In genomic region chr4:67250497-67250896, GRCh38 we compare ENCODE assay signal across 18 cellular contexts.
"Had no signal": no experiment of that assay in that cellular context is flagged by ENCODE, and none has a peak within 500 bp of the region (broad histone marks: within the 10 kb centered on the region; RNA-seq: fewer than 3 reads in every experiment).

No MANE protein-coding gene starts in this region.

- H3K27me3 ChIP-seq: cardiac muscle cell, left lung, right lobe of liver, spleen, tibial nerve had no signal

- DNase-seq: activated CD4-positive, alpha-beta memory T cell treated with anti-CD3 and anti-CD28 coated beads for 36 hours; activated CD4-positive, alpha-beta T cell treated with anti-CD3 and anti-CD28 coated beads for 1 hour; activated gamma-delta T cell treated with Interleukin-2 at 50 U/mL for 16 hours; activated T-cell treated with anti-CD3 and anti-CD28 coated beads, Interleukin-2, amount 50 U/mL, for 48 hours; foreskin melanocyte; left lung; mesenchymal stem cell; nephron progenitor cell; psoas muscle; right lobe of liver; spleen; stimulated activated CD4-positive, alpha-beta T cell treated with anti-CD3 and anti-CD28 coated beads, Interleukin-1b, Interleukin-23, amount 100 ng/mL, for 48 hours had no signal

- H3K36me3 Mint-ChIP-seq: activated CD4-positive, alpha-beta memory T cell treated with anti-CD3 and anti-CD28 coated beads for 36 hours; stimulated activated memory B cell treated with anti-CD40 and anti-IgM and Interleukin-4, amounts not matched to agents 10 μg/mL and 1 μg/mL and 100 μg/mL, for 72 hours had no signal

- H3K4me3 Mint-ChIP-seq: activated CD4-positive, alpha-beta memory T cell treated with anti-CD3 and anti-CD28 coated beads for 36 hours; nephron progenitor cell; stimulated activated memory B cell treated with anti-CD40 and anti-IgM and Interleukin-4, amounts not matched to agents 10 μg/mL and 1 μg/mL and 100 μg/mL, for 72 hours had no signal

- FAIRE-seq: astrocyte, colon, keratinocyte had no signal

- H3K4me1 ChIP-seq: left lung, psoas muscle, right lobe of liver, spleen, tibial nerve had no signal

- H3K27me3 Mint-ChIP-seq: stimulated activated memory B cell treated with anti-CD40 and anti-IgM and Interleukin-4, amounts not matched to agents 10 μg/mL and 1 μg/mL and 100 μg/mL, for 72 hours had no signal

- H3K4me1 Mint-ChIP-seq: nephron progenitor cell; stimulated activated memory B cell treated with anti-CD40 and anti-IgM and Interleukin-4, amounts not matched to agents 10 μg/mL and 1 μg/mL and 100 μg/mL, for 72 hours had no signal

- H3K9me3 Mint-ChIP-seq: activated CD4-positive, alpha-beta memory T cell treated with anti-CD3 and anti-CD28 coated beads for 36 hours; nephron progenitor cell had no signal

- H3K4me3 ChIP-seq: cardiac muscle cell, left lung, psoas muscle, right lobe of liver, spleen, tibial nerve had no signal

- ATAC-seq: left lung; psoas muscle; right lobe of liver; stimulated activated memory B cell treated with anti-CD40 and anti-IgM and Interleukin-4, amounts not matched to agents 10 μg/mL and 1 μg/mL and 100 μg/mL, for 72 hours had no signal

- H3K9me3 ChIP-seq: left lung, psoas muscle, right lobe of liver, spleen, tibial nerve had no signal

- H3K27ac Mint-ChIP-seq: activated CD4-positive, alpha-beta memory T cell treated with anti-CD3 and anti-CD28 coated beads for 36 hours; nephron progenitor cell; stimulated activated memory B cell treated with anti-CD40 and anti-IgM and Interleukin-4, amounts not matched to agents 10 μg/mL and 1 μg/mL and 100 μg/mL, for 72 hours had no signal

- H3K27ac ChIP-seq: cardiac muscle cell, left lung, psoas muscle, right lobe of liver, spleen, tibial nerve had no signal

- H3K36me3 ChIP-seq: cardiac muscle cell, left lung, right lobe of liver, spleen, tibial nerve had no signal
